ENCODE assay signal across 8 cellular contexts in the genomic region with DNA sequence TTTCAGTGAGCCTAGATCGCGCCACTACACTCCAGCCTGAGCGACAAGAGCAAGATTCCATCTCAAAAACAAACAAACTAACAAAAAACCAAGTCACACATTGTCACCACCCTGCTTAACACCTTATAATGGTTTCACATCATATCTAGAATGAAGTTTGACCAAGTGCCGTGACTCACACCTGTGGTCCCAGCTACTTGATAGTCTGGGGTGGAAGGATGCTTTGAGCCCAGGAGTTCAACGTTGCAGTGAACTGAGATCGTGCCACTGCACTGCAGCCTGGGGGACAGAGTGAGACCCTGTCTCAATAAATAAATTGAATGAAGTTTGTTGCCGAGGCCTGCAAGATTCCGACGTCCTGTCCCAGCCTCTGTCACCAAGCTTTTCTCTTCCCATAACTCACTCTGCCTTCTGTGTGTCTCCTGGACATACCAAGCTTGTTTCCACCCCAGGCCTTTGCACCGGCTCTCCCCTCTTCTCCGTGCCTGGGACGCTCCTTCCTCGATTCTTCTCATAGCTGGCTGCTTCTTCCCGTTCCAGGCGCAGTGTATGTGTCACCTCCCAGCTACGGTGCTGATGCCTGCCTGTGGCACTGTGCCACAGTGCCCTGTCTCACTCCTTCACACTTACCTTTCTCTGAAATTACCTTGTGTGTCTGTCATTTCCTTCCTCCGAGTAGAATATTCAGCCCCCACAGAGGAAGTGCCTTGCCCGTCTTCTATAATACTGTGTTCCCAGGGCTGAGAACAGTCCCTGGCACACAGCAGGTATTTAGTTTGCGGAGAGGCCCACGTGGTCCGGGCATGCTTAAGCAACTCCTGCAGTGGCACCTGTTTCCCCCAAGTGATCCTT. TPM values are rescaled to one million over a fixed set of nuclear protein-coding genes. Genes with fewer than 3 reads are reported as not detected.
DNase-seq lines count a peak whose midpoint lies in the region; ATAC-seq, FAIRE-seq and TF ChIP-seq lines count a peak whose summit lies in the region.

No MANE protein-coding gene starts in this region.

- CTCF ChIA-PET in Caco-2 (lab: Charles Lee): interaction anchor here (0.7 to 1.5 kb wide), 3 partner anchors 37 to 346 kb away, joined by 3 to 6 read pairs (median 3); no protein-coding TSS in a partner anchor

- H3K36me3 ChIP-seq in Caco-2 (ENCODE audit: control insufficient read depth, insufficient read depth, low read length) (no peaks in the 10 kb centered on the region), neural progenitor cell (no peaks in the 10 kb centered on the region), tibial artery (no peaks in the 10 kb centered on the region)

- peak; percentile 31 for ATAC-seq in activated naive CD8-positive, alpha-beta T cell treated with anti-CD3 and anti-CD28 coated beads, Interleukin-2, amount 10 ng/mL, durations not matched to agents 7 days and 5 days (ENCODE audit: low read depth)
- no peak for ATAC-seq in HG02870 (IDR thresholded peaks at IDR 0.05; ENCODE audit: unreplicated experiment)
- ATAC-seq in HG02981 (IDR thresholded peaks at IDR 0.05; ENCODE audit: unreplicated experiment): no peak

- H3K36me3 Mint-ChIP-seq in Caco-2 (ENCODE audit: insufficient read depth, unreplicated experiment): peaks cover 21% of the 10 kb centered on the region
- H3K36me3 Mint-ChIP-seq in activated naive CD8-positive, alpha-beta T cell treated with anti-CD3 and anti-CD28 coated beads, Interleukin-2, amount 10 ng/mL, durations not matched to agents 7 days and 5 days: peaks cover 2% of the 10 kb centered on the region
- H3K36me3 Mint-ChIP-seq in neural progenitor cell: no peaks in the 10 kb centered on the region

- intact Hi-C loops in Caco-2 (cut with micrococcal nuclease; ENCODE audit: unreplicated experiment): loop anchor here (1.0 to 5.0 kb wide), 6 partner anchors 23 to 188 kb away; no protein-coding TSS in a partner anchor
- intact Hi-C loops in tibial artery (cut with DNase I; ENCODE audit: low total_unique reads): loop anchor here (2.0 to 5.0 kb wide), 2 partner anchors 104 to 187 kb away; no protein-coding TSS in a partner anchor

- H3K79me2 ChIP-seq in neural progenitor cell (ENCODE audit: low read depth): peaks cover 7% of the 10 kb centered on the region

- H3K4me1 ChIP-seq in Caco-2: peaks cover 34% of the 10 kb centered on the region
- peaks cover 17% of the 10 kb centered on the region for H3K4me1 ChIP-seq in neural progenitor cell
- peaks cover 0 to 27% (median 24%) of the 10 kb centered on the region in 4 donors for H3K4me1 ChIP-seq in tibial artery

- peaks cover 27% of the 10 kb centered on the region for H3K4me1 Mint-ChIP-seq in Caco-2 (ENCODE audit: low read depth, unreplicated experiment)
- H3K4me1 Mint-ChIP-seq in activated naive CD8-positive, alpha-beta T cell treated with anti-CD3 and anti-CD28 coated beads, Interleukin-2, amount 10 ng/mL, durations not matched to agents 7 days and 5 days: peaks cover 24% of the 10 kb centered on the region
- H3K4me1 Mint-ChIP-seq in neural progenitor cell: peaks cover 45% of the 10 kb centered on the region

- DNase-seq in Caco-2 (no peak), NCI-H2107 treated with DMSO at 0.1 percent for 48 hours (lab: John Stamatoyannopoulos, UW; ENCODE audit: unreplicated experiment) (peak; percentile 91), neural progenitor cell (ENCODE audit: low spot score) (no peak), tibial artery (no peak), HTR-8/SVneo (ENCODE audit: insufficient read length, low spot score) (no peak)
- no peak for DNase-seq in activated naive CD8-positive, alpha-beta T cell treated with anti-CD3 and anti-CD28 coated beads, Interleukin-2, amount 10 ng/mL, durations not matched to agents 7 days and 5 days

- peak overlapping the region; percentile 87 for H2AFZ ChIP-seq in neural progenitor cell (replicated peaks)

- H3K9me3 Mint-ChIP-seq in Caco-2 (ENCODE audit: unreplicated experiment): no peaks in the 10 kb centered on the region
- no peaks in the 10 kb centered on the region for H3K9me3 Mint-ChIP-seq in activated naive CD8-positive, alpha-beta T cell treated with anti-CD3 and anti-CD28 coated beads, Interleukin-2, amount 10 ng/mL, durations not matched to agents 7 days and 5 days
- no peaks in the 10 kb centered on the region for H3K9me3 Mint-ChIP-seq in neural progenitor cell

- POLR2A ChIA-PET in Caco-2 (lab: Charles Lee): interaction anchor here (1.1 kb wide), 1 partner anchor 22 kb away, joined by 3 read pairs; no protein-coding TSS in a partner anchor
- POLR2A ChIA-PET in activated naive CD8-positive, alpha-beta T cell treated with anti-CD3 and anti-CD28 coated beads, Interleukin-2, amount 10 ng/mL, durations not matched to agents 7 days and 5 days (lab: Charles Lee): interaction anchor here (0.8 to 1.3 kb wide), 3 partner anchors 22 to 177 kb away, joined by 3 to 4 read pairs (median 3); no protein-coding TSS in a partner anchor

- H3K27me3 ChIP-seq in Caco-2 (replicated peaks; ENCODE audit: control insufficient read depth, insufficient read depth, low read length): no peaks in the 10 kb centered on the region
- peaks cover 5% of the 10 kb centered on the region for H3K27me3 ChIP-seq in neural progenitor cell
- no peaks in the 10 kb centered on the region for H3K27me3 ChIP-seq in tibial artery

- TF ChIP-seq CTCF in Caco-2 (IDR thresholded peaks at IDR 0.05; ENCODE audit: insufficient read depth in 1 of 2, low read depth in 1 of 2, low read length in 1 of 2, severe bottlenecking in 1 of 2, unreplicated experiment in 1 of 2): no peak
- no peak for TF ChIP-seq CTCF in neural progenitor cell (IDR thresholded peaks at IDR 0.05)
- no peak for TF ChIP-seq CTCF in tibial artery (IDR thresholded peaks at IDR 0.05)

- H3K9me3 ChIP-seq in Caco-2 (no peaks in the 10 kb centered on the region), neural progenitor cell (ENCODE audit: low read depth) (no peaks in the 10 kb centered on the region), tibial artery (no peaks in the 10 kb centered on the region)

- no peak overlapping the region for H3K9ac ChIP-seq in neural progenitor cell

- peaks cover 4% of the 10 kb centered on the region for H4K20me1 ChIP-seq in neural progenitor cell (ENCODE audit: low read depth)

- peak overlapping the region; percentile 23 for H3K4me3 Mint-ChIP-seq in Caco-2 (ENCODE audit: unreplicated experiment)
- H3K4me3 Mint-ChIP-seq in activated naive CD8-positive, alpha-beta T cell treated with anti-CD3 and anti-CD28 coated beads, Interleukin-2, amount 10 ng/mL, durations not matched to agents 7 days and 5 days: peak overlapping the region; percentile 73
- no peak overlapping the region for H3K4me3 Mint-ChIP-seq in neural progenitor cell

- peaks cover 11% of the 10 kb centered on the region for H3F3A ChIP-seq in neural progenitor cell (ENCODE audit: low read depth)

- H3K27ac Mint-ChIP-seq in Caco-2 (ENCODE audit: unreplicated experiment): peak overlapping the region; percentile 0
- peak overlapping the region; percentile 72 for H3K27ac Mint-ChIP-seq in activated naive CD8-positive, alpha-beta T cell treated with anti-CD3 and anti-CD28 coated beads, Interleukin-2, amount 10 ng/mL, durations not matched to agents 7 days and 5 days
- no peak overlapping the region for H3K27ac Mint-ChIP-seq in neural progenitor cell

- BruUV-seq in Caco-2 (replicated peaks; lab: Mats Ljungman, UMichigan): no TSS peak

- H3K4me2 ChIP-seq in neural progenitor cell: peak overlapping the region; percentile 21

- H3K27ac ChIP-seq in neural progenitor cell: no peak overlapping the region
- H3K27ac ChIP-seq in tibial artery: peak overlapping the region in 1 of 2 donors; percentile 20

- H3K4me3 ChIP-seq in Caco-2 (ENCODE audit: low read depth, low read length): no peak overlapping the region
- no peak overlapping the region for H3K4me3 ChIP-seq in neural progenitor cell
- no peak overlapping the region for H3K4me3 ChIP-seq in tibial artery

- H3K27me3 Mint-ChIP-seq in Caco-2 (ENCODE audit: insufficient read depth, unreplicated experiment): no peaks in the 10 kb centered on the region
- H3K27me3 Mint-ChIP-seq in activated naive CD8-positive, alpha-beta T cell treated with anti-CD3 and anti-CD28 coated beads, Interleukin-2, amount 10 ng/mL, durations not matched to agents 7 days and 5 days: no peaks in the 10 kb centered on the region
- peaks cover 15% of the 10 kb centered on the region for H3K27me3 Mint-ChIP-seq in neural progenitor cell (ENCODE audit: insufficient read depth, low read depth)

- no peak for FAIRE-seq in HTR-8/SVneo (lab: Jason Lieb, UNC)

RNA-seq across cellular contexts. Expression of gene SELENON, which starts 3.8 kb away (rescaled TPM):
- total RNA-seq in Caco-2 (2022) (58.3 and 60.6 TPM in 2 replicates), neural progenitor cell (ENCODE audit: low replicate concordance) (24.9 and 50.4 TPM in 2 replicates)
- 10 to 100 TPM; 10.3 to 11.4 TPM for total RNA-seq in activated naive CD8-positive, alpha-beta T cell treated with anti-CD3 and anti-CD28 coated beads, Interleukin-2, amount 10 ng/mL, durations not matched to agents 7 days and 5 days

RNA-seq across cellular contexts. Expression of gene MTFR1L, which starts 23.6 kb away (rescaled TPM):
- total RNA-seq in Caco-2 (2022) (23.5 and 26.2 TPM in 2 replicates), neural progenitor cell (ENCODE audit: low replicate concordance) (20.7 and 31.2 TPM in 2 replicates)
- 10 to 100 TPM; 40.8 to 41.3 TPM for total RNA-seq in activated naive CD8-positive, alpha-beta T cell treated with anti-CD3 and anti-CD28 coated beads, Interleukin-2, amount 10 ng/mL, durations not matched to agents 7 days and 5 days
